Comparison of ENCODE assay signal across 20 cellular contexts in the genomic region with DNA sequence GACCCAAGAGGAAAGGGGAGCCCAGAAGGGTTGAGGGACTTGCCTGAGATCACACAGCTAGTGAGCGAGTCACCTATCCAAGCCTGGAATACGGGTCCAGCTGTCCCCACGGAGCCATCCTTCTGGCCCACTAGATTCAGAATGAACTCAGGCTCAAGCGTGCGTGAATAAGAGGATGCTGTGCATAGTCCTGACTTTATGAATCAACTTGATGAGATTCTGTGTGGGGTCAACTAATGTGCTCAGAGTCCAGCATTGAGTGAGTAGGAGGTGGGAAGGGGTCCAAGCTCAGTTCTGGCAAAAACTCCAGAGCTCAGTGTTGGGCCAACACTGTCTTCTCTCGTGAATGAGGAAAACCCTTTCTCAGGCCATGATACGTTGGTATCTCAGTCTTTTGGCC. TPM values are rescaled to one million over a fixed set of nuclear protein-coding genes. Genes with fewer than 3 reads are reported as not detected.
A peak's percentile ranks its signal among the peaks of the same experiment; 100 is the strongest.
DNase-seq lines count a peak whose midpoint lies in the region; ATAC-seq, FAIRE-seq and TF ChIP-seq lines count a peak whose summit lies in the region.
"Had no signal": no experiment of that assay in that cellular context is flagged by ENCODE, and none has a peak within 500 bp of the region (broad histone marks: within the 10 kb centered on the region; RNA-seq: fewer than 3 reads in every experiment).

No MANE protein-coding gene starts in this region.

- WGBS in liver: 77% methylated on average over 7 of the region's 7 CpGs
- WGBS in HepG2 (ENCODE audit: low lambda C conversion rate): 55% methylated on average over 7 of the region's 7 CpGs
- 65 to 69% methylated on average over 7 of the region's 7 CpGs for WGBS in heart right ventricle, 2 donors
- 27 to 31% (median 29%) methylated on average over 7 of the region's 7 CpGs for WGBS in ovary, 3 donors

- peaks cover 21% of the 10 kb centered on the region for H3K4me1 Mint-ChIP-seq in glutamatergic neuron (ENCODE audit: low read depth, unreplicated experiment)

- TF ChIP-seq EP300 in HepG2 (IDR thresholded peaks at IDR 0.05; ENCODE audit: low read depth in 2 of 2, low read length in 2 of 2) (no peak), HepG2 (CRISPR knock-in tag; IDR thresholded peaks at IDR 0.05; ENCODE audit: borderline replicate concordance) (no peak), ovary (IDR thresholded peaks at IDR 0.05) (no peak)

- H3K4me1 ChIP-seq in liver (ENCODE audit: control insufficient read depth in 4 of 4, insufficient read depth in 4 of 4, low read length in 3 of 4) (peaks cover 4 to 20% (median 13%) of the 10 kb centered on the region in 4 donors), HepG2 (ENCODE audit: insufficient read depth, low read length) (no peaks in the 10 kb centered on the region), heart right ventricle (peaks cover 0 to 28% (median 9%) of the 10 kb centered on the region in 9 donors), ovary (ENCODE audit: insufficient read depth) (peaks cover 4% of the 10 kb centered on the region), upper lobe of right lung (peaks cover 7% of the 10 kb centered on the region)
- H3K4me1 ChIP-seq: foreskin keratinocyte had no signal

- H2AFZ ChIP-seq in HepG2 (ENCODE audit: low read length): no peak overlapping the region

- DNase-seq in HepG2 (ENCODE audit: low spot score): no peak
- peak in 1 of 2 donors; percentile 20 for DNase-seq in heart right ventricle
- DNase-seq in ovary: peak; percentile 36 to 68 (median 62)
- no peak for DNase-seq in glutamatergic neuron
- no peak for DNase-seq in upper lobe of right lung
- DNase-seq in stimulated activated CD4-positive, alpha-beta T cell treated with anti-CD3 and anti-CD28 coated beads, Interleukin-4, amount 100 ng/mL, for 1 hour: no peak
- DNase-seq: activated CD4-positive, alpha-beta T cell treated with anti-CD3 and anti-CD28 coated beads, Interleukin-2, amount 10 ng/mL, durations not matched to agents 24 days and 14 days; activated naive CD8-positive, alpha-beta T cell treated with anti-CD3 and anti-CD28 coated beads, Interleukin-2, amount 10 ng/mL, durations not matched to agents 7 days and 5 days; activated T-cell treated with anti-CD3 and anti-CD28 coated beads, Interleukin-2, amount 50 U/mL, for 1 hour; CD8-positive, alpha-beta T cell; foreskin keratinocyte; NCI-H1048; NCI-H774; SK-N-SH; stimulated activated CD4-positive, alpha-beta T cell treated with anti-CD3 and anti-CD28 coated beads, Interleukin-4, amount 100 ng/mL, for 4 hours; trophoblast cell had no signal

- POLR2A ChIA-PET in HepG2 (lab: Yijun Ruan, JAX): no interaction called here

- TF ChIP-seq RAD21 in liver (IDR thresholded peaks at IDR 0.05) (no peak), HepG2 (CRISPR knock-in tag; IDR thresholded peaks at IDR 0.05) (no peak)

- no peaks in the 10 kb centered on the region for H3K36me3 Mint-ChIP-seq in glutamatergic neuron (ENCODE audit: unreplicated experiment)
- H3K36me3 Mint-ChIP-seq: activated naive CD8-positive, alpha-beta T cell treated with anti-CD3 and anti-CD28 coated beads, Interleukin-2, amount 10 ng/mL, durations not matched to agents 7 days and 5 days; CD8-positive, alpha-beta T cell had no signal

- no peaks in the 10 kb centered on the region for H3K9me3 Mint-ChIP-seq in glutamatergic neuron (ENCODE audit: unreplicated experiment)
- H3K9me3 Mint-ChIP-seq: activated CD4-positive, alpha-beta T cell treated with anti-CD3 and anti-CD28 coated beads, Interleukin-2, amount 10 ng/mL, durations not matched to agents 24 days and 14 days; activated naive CD8-positive, alpha-beta T cell treated with anti-CD3 and anti-CD28 coated beads, Interleukin-2, amount 10 ng/mL, durations not matched to agents 7 days and 5 days; CD8-positive, alpha-beta T cell had no signal

- peak overlapping the region in 1 of 2 donors; percentile 44 for H3K27ac ChIP-seq in liver (ENCODE audit: low read depth in 1 of 2, low read length in 2 of 2)
- no peak overlapping the region for H3K27ac ChIP-seq in HepG2 (ENCODE audit: extremely low read length, insufficient read depth, low read length)
- H3K27ac ChIP-seq in heart right ventricle: peak overlapping the region in 3 of 10 donors; percentile 3 to 37 (median 4)
- no peak overlapping the region for H3K27ac ChIP-seq in ovary
- no peak overlapping the region for H3K27ac ChIP-seq in upper lobe of right lung
- H3K27ac ChIP-seq: A549, foreskin keratinocyte had no signal

- H3K9me3 ChIP-seq in liver (ENCODE audit: control insufficient read depth in 4 of 4, low read length in 3 of 4): no peaks in the 10 kb centered on the region
- H3K9me3 ChIP-seq in HepG2 (ENCODE audit: low read length): no peaks in the 10 kb centered on the region
- H3K9me3 ChIP-seq in heart right ventricle: no peaks in the 10 kb centered on the region
- no peaks in the 10 kb centered on the region for H3K9me3 ChIP-seq in ovary
- H3K9me3 ChIP-seq in upper lobe of right lung: no peaks in the 10 kb centered on the region
- H3K9me3 ChIP-seq: A549, SK-N-SH had no signal

- H3K4me2 ChIP-seq in HepG2 (ENCODE audit: low read depth, low read length): no peak overlapping the region
- H3K4me2 ChIP-seq: A549, SK-N-SH had no signal

- FAIRE-seq in HepG2 (lab: Jason Lieb, UNC): no peak
- FAIRE-seq: A549, endometrium had no signal

- no peak overlapping the region for H3K4me3 ChIP-seq in liver (ENCODE audit: low read depth in 1 of 3, low read length in 3 of 3)
- H3K4me3 ChIP-seq in HepG2 (replicated peaks in 1 of 3; ENCODE audit: insufficient read depth in 1 of 3, low read depth in 2 of 3, low read length in 3 of 3): no peak overlapping the region
- H3K4me3 ChIP-seq in heart right ventricle: no peak overlapping the region
- no peak overlapping the region for H3K4me3 ChIP-seq in ovary
- no peak overlapping the region for H3K4me3 ChIP-seq in upper lobe of right lung
- H3K4me3 ChIP-seq: A549 had no signal

- H4K20me1 ChIP-seq in HepG2 (ENCODE audit: insufficient read depth, low read length): no peaks in the 10 kb centered on the region

- no peaks in the 10 kb centered on the region for H3K36me3 ChIP-seq in liver (ENCODE audit: control insufficient read depth in 4 of 4, insufficient read depth in 3 of 4, low read depth in 1 of 4, low read length in 3 of 4)
- H3K36me3 ChIP-seq in HepG2 (replicated peaks in 1 of 2; ENCODE audit: control insufficient read depth in 1 of 2, insufficient read depth in 2 of 2, low read length in 2 of 2): no peaks in the 10 kb centered on the region
- no peaks in the 10 kb centered on the region for H3K36me3 ChIP-seq in heart right ventricle
- H3K36me3 ChIP-seq in ovary: no peaks in the 10 kb centered on the region
- H3K36me3 ChIP-seq in upper lobe of right lung: no peaks in the 10 kb centered on the region

- TF ChIP-seq CTCF in liver (IDR thresholded peaks at IDR 0.05; ENCODE audit: low read depth, low read length, missing input control) (no peak), HepG2 (CRISPR knock-in tag; IDR thresholded peaks at IDR 0.05) (no peak), heart right ventricle (IDR thresholded peaks at IDR 0.05) (no peak), ovary (IDR thresholded peaks at IDR 0.05) (no peak), glutamatergic neuron (IDR thresholded peaks at IDR 0.05; ENCODE audit: partially characterized antibody, unreplicated experiment) (no peak), upper lobe of right lung (IDR thresholded peaks at IDR 0.05) (no peak)

- H3K27me3 Mint-ChIP-seq in glutamatergic neuron (ENCODE audit: unreplicated experiment): peaks cover 2% of the 10 kb centered on the region
- H3K27me3 Mint-ChIP-seq: activated CD4-positive, alpha-beta T cell treated with anti-CD3 and anti-CD28 coated beads, Interleukin-2, amount 10 ng/mL, durations not matched to agents 24 days and 14 days; activated naive CD8-positive, alpha-beta T cell treated with anti-CD3 and anti-CD28 coated beads, Interleukin-2, amount 10 ng/mL, durations not matched to agents 7 days and 5 days had no signal

- CTCF ChIA-PET in HepG2 (lab: Yijun Ruan, JAX; ENCODE audit: low intra/inter-chr PET ratio, low total read pairs): no interaction called here

- in situ Hi-C loops in HepG2 (cut with HindIII; ENCODE audit: extremely low pct_ligation_motif_present, low pct_unique_long_range_greater_than_20kb): no loop called here

- BruUV-seq in HepG2 (replicated peaks; lab: Mats Ljungman, UMichigan): no TSS peak

- no peak overlapping the region for H3K9ac ChIP-seq in liver (ENCODE audit: low read depth in 1 of 2, low read length in 2 of 2)
- H3K9ac ChIP-seq in HepG2 (ENCODE audit: insufficient read depth, low read depth, low read length): no peak overlapping the region
- H3K9ac ChIP-seq: SK-N-SH had no signal

- intact Hi-C loops in HepG2 (cut with micrococcal nuclease; ENCODE audit: unreplicated experiment): no loop called here
- intact Hi-C loops in heart right ventricle (cut with DNase I): no loop called here
- intact Hi-C loops in ovary (cut with DNase I): no loop called here
- intact Hi-C loops in upper lobe of right lung (cut with DNase I): no loop called here

- ATAC-seq in HepG2 (no peak), heart right ventricle (peak; percentile 34 to 78 (median 60)), upper lobe of right lung (no peak), HG02759 (IDR thresholded peaks at IDR 0.05; ENCODE audit: unreplicated experiment) (no peak)
- ATAC-seq: A549; CD8-positive, alpha-beta T cell; foreskin keratinocyte had no signal

- TF ChIP-seq POLR2A in HepG2 (IDR thresholded peaks at IDR 0.05; ENCODE audit: insufficient read depth in 1 of 2, low read depth in 2 of 2, low read length in 2 of 2) (no peak), ovary (IDR thresholded peaks at IDR 0.05) (no peak)

- H3K27ac Mint-ChIP-seq in glutamatergic neuron (ENCODE audit: unreplicated experiment): no peak overlapping the region
- H3K27ac Mint-ChIP-seq: activated CD4-positive, alpha-beta T cell treated with anti-CD3 and anti-CD28 coated beads, Interleukin-2, amount 10 ng/mL, durations not matched to agents 24 days and 14 days; activated naive CD8-positive, alpha-beta T cell treated with anti-CD3 and anti-CD28 coated beads, Interleukin-2, amount 10 ng/mL, durations not matched to agents 7 days and 5 days; CD8-positive, alpha-beta T cell had no signal

- no peak overlapping the region for H3K4me3 Mint-ChIP-seq in glutamatergic neuron (ENCODE audit: unreplicated experiment)
- H3K4me3 Mint-ChIP-seq: activated CD4-positive, alpha-beta T cell treated with anti-CD3 and anti-CD28 coated beads, Interleukin-2, amount 10 ng/mL, durations not matched to agents 24 days and 14 days; activated naive CD8-positive, alpha-beta T cell treated with anti-CD3 and anti-CD28 coated beads, Interleukin-2, amount 10 ng/mL, durations not matched to agents 7 days and 5 days; CD8-positive, alpha-beta T cell had no signal

- H3K79me2 ChIP-seq in HepG2 (ENCODE audit: insufficient read depth, low read length): no peaks in the 10 kb centered on the region

- H3K27me3 ChIP-seq in liver (ENCODE audit: control insufficient read depth in 4 of 4, insufficient read depth in 4 of 4, low read length in 3 of 4): no peaks in the 10 kb centered on the region
- peaks cover 0 to 13% of the 10 kb centered on the region in 2 experiments; a peak in 2 of 5 replicates for H3K27me3 ChIP-seq in HepG2 (ENCODE audit: control insufficient read depth in 1 of 2, insufficient read depth in 2 of 2, low read length in 2 of 2)
- peaks cover 0 to 5% (median 0%) of the 10 kb centered on the region in 7 donors for H3K27me3 ChIP-seq in heart right ventricle
- no peaks in the 10 kb centered on the region for H3K27me3 ChIP-seq in ovary
- no peaks in the 10 kb centered on the region for H3K27me3 ChIP-seq in upper lobe of right lung

RNA-seq across cellular contexts. Expression of a gene that starts 41.4 kb away (rescaled TPM):
- total RNA-seq in liver (10 to 100 TPM in 1 of 2 donors, 1 to 10 TPM in 1; 2.7 to 10.1 TPM), HepG2 (2016; rRNA removed; fragmentation: Illumina TruSeq; extraction: Trizol) (not detected in 2 replicates), heart right ventricle (10 to 100 TPM in 2 of 10 donors, 1 to 10 TPM in 8; 2.0 to 17.7 (median 2.9) TPM), ovary (10 to 100 TPM in 1 of 7 donors, 1 to 10 TPM in 6; 1.8 to 11.7 (median 5.5) TPM), glutamatergic neuron (ENCODE audit: unreplicated experiment) (29.8 TPM), upper lobe of right lung (17.1 TPM)
- polyA plus RNA-seq in liver (1 to 10 TPM; 3.3 to 5.2 TPM), HepG2 (2011; rRNA removed) (under 0.01 TPM in 1 of 2 replicates, not detected in the other), heart right ventricle (1 to 10 TPM; 1.3 to 1.7 TPM), ovary (1 to 10 TPM; 2.4 to 7.5 TPM)
- total RNA-seq in HepG2 (2016; cell fraction: cytosol; rRNA removed; fragmentation: Illumina TruSeq; extraction: Trizol; ENCODE audit: low read depth): not detected in 2 replicates
- not detected in 2 replicates for total RNA-seq in HepG2 (2016; cell fraction: insoluble cytoplasmic fraction; rRNA removed; fragmentation: Illumina TruSeq; extraction: Trizol)
- total RNA-seq in HepG2 (2016; cell fraction: membrane; rRNA removed; fragmentation: Illumina TruSeq; extraction: Trizol): not detected in 2 replicates
- not detected in 2 replicates for total RNA-seq in HepG2 (2016; cell fraction: nucleus; rRNA removed; fragmentation: Illumina TruSeq; extraction: Trizol)
- polyA plus RNA-seq in HepG2 (2011; cell fraction: cytosol; rRNA removed): 0.01 TPM in 1 of 2 replicates, not detected in the other
- polyA plus RNA-seq in HepG2 (2011; cell fraction: nucleus; rRNA removed): 0.07 TPM in 1 of 2 replicates, not detected in the other
- not detected in 2 replicates for polyA plus RNA-seq in HepG2 (2012)
- polyA plus RNA-seq in HepG2 (2016; cell fraction: cytosol; fragmentation: Illumina TruSeq; extraction: Trizol; ENCODE audit: low read depth): not detected in 2 replicates
- polyA plus RNA-seq in HepG2 (2016; cell fraction: insoluble cytoplasmic fraction; fragmentation: Illumina TruSeq; extraction: Trizol; ENCODE audit: low read depth): not detected in 2 replicates
- not detected in 2 replicates for polyA plus RNA-seq in HepG2 (2016; cell fraction: membrane; fragmentation: Illumina TruSeq; extraction: Trizol; ENCODE audit: low read depth)
- not detected in 2 replicates for polyA plus RNA-seq in HepG2 (2016; cell fraction: nucleus; fragmentation: Illumina TruSeq; extraction: Trizol; ENCODE audit: insufficient read depth, low read depth)
- 5.4 TPM in 1 of 2 replicates, not detected in the other for polyA minus RNA-seq in HepG2 (2011; rRNA and poly(A)+ RNA removed; ENCODE audit: low replicate concordance)
- polyA minus RNA-seq in HepG2 (2011; cell fraction: cytosol; rRNA and poly(A)+ RNA removed): 0.09 TPM in 1 of 2 replicates, not detected in the other
- not detected in 2 replicates for polyA minus RNA-seq in HepG2 (2011; cell fraction: nucleus; rRNA and poly(A)+ RNA removed)

Comparison
In these comparisons a context has a peak if more than half of its experiments do, and no peak if none do; other contexts are left out.
1. ATAC-seq: peak in heart right ventricle (8 of 8); none in HepG2 (single experiment), upper lobe of right lung (single experiment) and HG02759 (single experiment).
2. DNase-seq: peak in ovary (5 of 5); none in HepG2 (single experiment), glutamatergic neuron (single experiment), upper lobe of right lung (single experiment) and stimulated activated CD4-positive, alpha-beta T cell treated with anti-CD3 and anti-CD28 coated beads, Interleukin-4, amount 100 ng/mL, for 1 hour (single experiment).